In the genomic region with DNA sequence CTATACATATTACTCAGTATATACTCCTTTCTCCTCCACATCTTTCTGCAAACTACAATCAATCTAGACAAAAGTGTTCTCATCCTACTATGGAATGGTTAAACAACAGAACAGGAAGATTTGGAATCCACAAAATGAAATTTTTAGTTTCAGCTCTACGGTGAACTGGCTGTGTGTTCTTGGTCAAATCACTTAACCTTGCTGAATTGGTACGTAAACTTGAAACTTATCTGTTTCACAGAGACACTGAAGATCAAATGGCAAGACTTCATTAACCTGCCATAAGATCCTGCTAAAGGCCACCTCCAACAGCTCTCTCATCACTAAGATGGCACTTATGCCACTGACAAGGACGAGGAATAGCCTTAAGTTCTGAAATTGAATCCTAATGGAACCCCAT, we compare ENCODE assay signal across 11 cellular contexts. TPM values are rescaled to one million over a fixed set of nuclear protein-coding genes. Genes with fewer than 3 reads are reported as not detected.
A peak's percentile ranks its signal among the peaks of the same experiment; 100 is the strongest.
DNase-seq lines count a peak whose midpoint lies in the region; ATAC-seq and TF ChIP-seq lines count a peak whose summit lies in the region.
"Had no signal": no experiment of that assay in that cellular context is flagged by ENCODE, and none has a peak within 500 bp of the region (broad histone marks: within the 10 kb centered on the region; RNA-seq: fewer than 3 reads in every experiment).

No MANE protein-coding gene starts in this region.

- H3K27me3 ChIP-seq in Panc1 (ENCODE audit: control insufficient read depth, insufficient read depth, low read length) (no peaks in the 10 kb centered on the region), rectal smooth muscle tissue (ENCODE audit: control insufficient read depth, insufficient read depth, low read length) (no peaks in the 10 kb centered on the region), H7 (ENCODE audit: control insufficient read depth, insufficient read depth, low read length) (no peaks in the 10 kb centered on the region)
- H3K27me3 ChIP-seq: pancreas had no signal

- intact Hi-C loops in Panc1 (cut with micrococcal nuclease; ENCODE audit: unreplicated experiment): no loop called here

- no peak overlapping the region for H3K9ac ChIP-seq in rectal smooth muscle tissue (ENCODE audit: low read length)

- BruUV-seq in Panc1 (replicated peaks; lab: Mats Ljungman, UMichigan): TSS peak; percentile 77

- in situ Hi-C loops in Panc1 (cut with HindIII; ENCODE audit: low pct_unique_long_range_greater_than_20kb, low sequenced_read_pairs): no loop called here

- POLR2A ChIA-PET in Panc1 (lab: Charles Lee): interaction anchor here (0.7 kb wide), 1 partner anchor 35 kb away, joined by 3 read pairs; no protein-coding TSS in a partner anchor

- ATAC-seq in Panc1 (no peak), GM18858 (IDR thresholded peaks at IDR 0.05; ENCODE audit: unreplicated experiment) (no peak)
- ATAC-seq: pancreas had no signal

- H3K9me3 ChIP-seq in Panc1 (ENCODE audit: control insufficient read depth, insufficient read depth, low read depth, low read length): no peaks in the 10 kb centered on the region
- H3K9me3 ChIP-seq: pancreas had no signal

- H3K27ac ChIP-seq in Panc1 (ENCODE audit: low read length) (peak overlapping the region; percentile 96), rectal smooth muscle tissue (ENCODE audit: low read depth, low read length) (no peak overlapping the region)
- H3K27ac ChIP-seq: pancreas, RWPE1 had no signal

- H3K36me3 ChIP-seq in Panc1 (ENCODE audit: control insufficient read depth, insufficient read depth, low read length) (peaks cover 13% of the 10 kb centered on the region), rectal smooth muscle tissue (ENCODE audit: control insufficient read depth, insufficient read depth, low read length) (peaks cover 4% of the 10 kb centered on the region), H7 (replicated peaks; ENCODE audit: control insufficient read depth, insufficient read depth, low read length) (peaks cover 7% of the 10 kb centered on the region)

- CTCF ChIA-PET in Panc1 (lab: Charles Lee): no interaction called here

- H3K4me3 ChIP-seq in GM12864 (ENCODE audit: low read depth, low read length) (peak overlapping the region; percentile 75), Panc1 (ENCODE audit: low read depth in 2 of 2, low read length in 2 of 2) (peak overlapping the region; percentile 74 to 82), epithelial cell of proximal tubule (ENCODE audit: low read depth, low read length) (peak overlapping the region; percentile 92), rectal smooth muscle tissue (ENCODE audit: low read length) (peak overlapping the region; percentile 41), H7 (ENCODE audit: insufficient read depth, low read depth, low read length) (no peak overlapping the region)

- DNase-seq in GM12864 (ENCODE audit: low read depth) (no peak), Panc1 (ENCODE audit: low read depth, low spot score) (no peak), epithelial cell of proximal tubule (ENCODE audit: low read depth) (no peak), GM20000 (ENCODE audit: low spot score) (no peak), NCI-H2227 treated with DMSO at 0.1 percent for 48 hours (lab: John Stamatoyannopoulos, UW) (no peak), H7 (no peak)
- DNase-seq: caudate nucleus, pancreas had no signal

- H3K4me1 ChIP-seq in Panc1 (ENCODE audit: control insufficient read depth, insufficient read depth, low read length) (peaks cover 22% of the 10 kb centered on the region), rectal smooth muscle tissue (ENCODE audit: control insufficient read depth, insufficient read depth, low read length) (peaks cover 13% of the 10 kb centered on the region)

- TF ChIP-seq CTCF in GM12864 (IDR thresholded peaks at IDR 0.05; ENCODE audit: low read depth, low read length, missing control alignments) (no peak), Panc1 (IDR thresholded peaks at IDR 0.05) (no peak), epithelial cell of proximal tubule (conservative IDR thresholded peaks at IDR 0.05; ENCODE audit: low read depth, low read length) (no peak), GM20000 (IDR thresholded peaks at IDR 0.05; ENCODE audit: extremely low read depth, missing control alignments) (no peak)

RNA-seq across cellular contexts. Expression of a gene that starts 1.5 kb away (rescaled TPM):
- total RNA-seq in Panc1 (2021; ENCODE audit: unreplicated experiment) (117 TPM), epithelial cell of proximal tubule (43.5 and 51.1 TPM in 2 replicates)
- 128 TPM for polyA plus RNA-seq in Panc1 (2012; ENCODE audit: insufficient read length)
- total RNA-seq in H7 (2014; rRNA removed; shearing (Covaris generic)): 68.1 and 79.4 TPM in 2 replicates

RNA-seq across cellular contexts. Expression of a gene that starts 52.2 kb away (rescaled TPM):
- not detected for total RNA-seq in Panc1 (2021; ENCODE audit: unreplicated experiment)
- polyA plus RNA-seq in Panc1 (2012; ENCODE audit: insufficient read length): 0.11 TPM
- total RNA-seq in epithelial cell of proximal tubule: 0.23 and 0.94 TPM in 2 replicates
- not detected in 2 replicates for total RNA-seq in H7 (2014; rRNA removed; shearing (Covaris generic))
